ENCODE assay signal across 1 cellular context in genomic region chr16:67460168-67460567, GRCh38.
TF ChIP-seq lines count a peak whose summit lies in the region.

No MANE protein-coding gene starts in this region.

TF ChIP-seq in IMR-90, 13 proteins besides CTCF, POLR2A, EP300 and RAD21 (continued from another document):
- TF ChIP-seq MAFK (IDR thresholded peaks at IDR 0.05; ENCODE audit: low read depth, low read length), result no peak
- TF ChIP-seq BHLHE40 (IDR thresholded peaks at IDR 0.05; ENCODE audit: low read depth, low read length), result no peak
- no peak for TF ChIP-seq ELK1 (IDR thresholded peaks at IDR 0.05; ENCODE audit: borderline replicate concordance, low read depth, low read length)
TF ChIP-seq in IMR-90: peak in this region for 0.
